In genomic region chr1:36178479-36179219, GRCh38 we compare ENCODE assay signal across 1 cellular context.
A peak's percentile ranks its signal among the peaks of the same experiment; 100 is the strongest.
TF ChIP-seq lines count a peak whose summit lies in the region.

No MANE protein-coding gene starts in this region.

TF ChIP-seq in GM23338, 12 proteins besides CTCF, POLR2A, EP300 and RAD21:
- TF ChIP-seq POLR2AphosphoS5 (IDR thresholded peaks at IDR 0.05; ENCODE audit: low read depth), result peak; percentile 86
- no peak for TF ChIP-seq JUNB (IDR thresholded peaks at IDR 0.05; ENCODE audit: unreplicated experiment)
